ENCODE assay signal across 20 cellular contexts in genomic region chr6:54481096-54481495, GRCh38.
DNase-seq lines count a peak whose midpoint lies in the region; ATAC-seq, FAIRE-seq and TF ChIP-seq lines count a peak whose summit lies in the region.
"Had no signal": no experiment of that assay in that cellular context is flagged by ENCODE, and none has a peak within 500 bp of the region (broad histone marks: within the 10 kb centered on the region; RNA-seq: fewer than 3 reads in every experiment).

No MANE protein-coding gene starts in this region.

- DNase-seq in NCI-H748 (lab: John Stamatoyannopoulos, UW; ENCODE audit: unreplicated experiment) (peak; percentile 9), NCI-H748 treated with DMSO at 0.1 percent for 48 hours (lab: John Stamatoyannopoulos, UW) (no peak), colonic mucosa (peak; percentile 19), small intestine (peak; percentile 22)
- DNase-seq: 8988T; CD8-positive, alpha-beta memory T cell; DMS153; EL; MM.1S; NCI-H1105 treated with DMSO at 0.1 percent for 48 hours; NCI-H187; T-helper 17 cell had no signal

- H3K27me3 ChIP-seq in colonic mucosa (no peaks in the 10 kb centered on the region), small intestine (ENCODE audit: control insufficient read depth in 2 of 2, insufficient read depth in 2 of 2, low read length in 2 of 2) (no peaks in the 10 kb centered on the region)
- H3K27me3 ChIP-seq: BLaER1 had no signal

- TF ChIP-seq EP300 in Ishikawa (IDR thresholded peaks at IDR 0.05; ENCODE audit: borderline replicate concordance), result no peak

- 56 to 74% (median 64%) methylated on average over 4 of the region's 4 CpGs for WGBS in small intestine, 3 donors

- TF ChIP-seq CTCF in colonic mucosa (IDR thresholded peaks at IDR 0.05), result no peak

- H3K4me3 ChIP-seq in colonic mucosa (no peak overlapping the region), small intestine (ENCODE audit: low read depth in 1 of 2, low read length in 2 of 2) (no peak overlapping the region)
- H3K4me3 ChIP-seq: BLaER1, HAP-1 had no signal

- no peaks in the 10 kb centered on the region for H3K4me1 ChIP-seq in colonic mucosa
- H3K4me1 ChIP-seq in small intestine (ENCODE audit: control insufficient read depth in 2 of 2, insufficient read depth in 1 of 2, low read depth in 1 of 2, low read length in 1 of 2), result no peaks in the 10 kb centered on the region
- H3K4me1 ChIP-seq: BLaER1, HAP-1 had no signal

- no peak for ATAC-seq in HG03108 (IDR thresholded peaks at IDR 0.05; ENCODE audit: unreplicated experiment)
- no peak for ATAC-seq in HG03565 (IDR thresholded peaks at IDR 0.05; ENCODE audit: unreplicated experiment)
- no peak for ATAC-seq in HG02970 (IDR thresholded peaks at IDR 0.05; ENCODE audit: low FRiP score, unreplicated experiment)
- ATAC-seq: T-helper 17 cell had no signal

- H3K27ac ChIP-seq in colonic mucosa (no peak overlapping the region), small intestine (ENCODE audit: low read depth in 1 of 2, low read length in 1 of 2) (no peak overlapping the region)
- H3K27ac ChIP-seq: BLaER1, KMS-11, RWPE1 had no signal

- no peaks in the 10 kb centered on the region for H3K36me3 ChIP-seq in colonic mucosa
- no peaks in the 10 kb centered on the region for H3K36me3 ChIP-seq in small intestine (ENCODE audit: control insufficient read depth in 2 of 2, insufficient read depth in 2 of 2, low read length in 2 of 2)
- H3K36me3 ChIP-seq: BLaER1, HAP-1 had no signal

- H3K9ac ChIP-seq in colonic mucosa (ENCODE audit: low read depth in 2 of 2, low read length in 2 of 2), result no peak overlapping the region
- H3K9ac ChIP-seq: BLaER1, KMS-11 had no signal

- no peaks in the 10 kb centered on the region for H3K9me3 ChIP-seq in colonic mucosa
- H3K9me3 ChIP-seq in small intestine (ENCODE audit: control insufficient read depth, low read depth), result no peaks in the 10 kb centered on the region
- H3K9me3 ChIP-seq: BLaER1, HAP-1 had no signal

- no peak for FAIRE-seq in small intestine (lab: Jason Lieb, UNC)

- no peak for TF ChIP-seq RAD21 in Ishikawa (IDR thresholded peaks at IDR 0.05; ENCODE audit: low read depth)

- intact Hi-C loops in colonic mucosa (cut with DNase I), result no loop called here

TF ChIP-seq in Ishikawa, 13 proteins besides CTCF, POLR2A, EP300 and RAD21:
- peak; percentile 56 for TF ChIP-seq NFIC (IDR thresholded peaks at IDR 0.05)
- TF ChIP-seq USF1 (IDR thresholded peaks at IDR 0.05), result no peak
